11 cellular contexts compared by ENCODE assay signal in genomic region chr6:13422601-13423247, GRCh38.
DNase-seq lines count a peak whose midpoint lies in the region; ATAC-seq, FAIRE-seq and TF ChIP-seq lines count a peak whose summit lies in the region.
"Had no signal": no experiment of that assay in that cellular context is flagged by ENCODE, and none has a peak within 500 bp of the region (broad histone marks: within the 10 kb centered on the region; RNA-seq: fewer than 3 reads in every experiment).

No MANE protein-coding gene starts in this region.

- dilution Hi-C loops in mammary epithelial cell (cut with HindIII; ENCODE audit: low sequenced_read_pairs): no loop called here

- no peak for TF ChIP-seq CTCF in mammary epithelial cell (conservative IDR thresholded peaks at IDR 0.05 in 1 of 2, IDR thresholded peaks at IDR 0.05 in 1 of 2; ENCODE audit: extremely low read depth in 1 of 2, insufficient read depth in 1 of 2, low read depth in 1 of 2, low read length in 2 of 2)

- H2AFZ ChIP-seq in mammary epithelial cell (ENCODE audit: low read depth, low read length): peak overlapping the region; percentile 85

- 16% methylated on average over 7 of the region's 7 CpGs for WGBS in mammary epithelial cell (ENCODE audit: low coverage, missing lambda C conversion rate)

- FAIRE-seq in GM12892 (lab: Jason Lieb, UNC): peak; percentile 5

- in situ Hi-C loops in mammary epithelial cell (cut with MboI; ENCODE audit: low sequenced_read_pairs in 2 of 2): no loop called here

- no peak overlapping the region for H3K4me3 ChIP-seq in mammary epithelial cell (replicated peaks in 1 of 3; ENCODE audit: insufficient read depth in 1 of 3, low read depth in 2 of 3, low read length in 3 of 3)
- peak overlapping the region; percentile 36 for H3K4me3 ChIP-seq in iPS-18a (ENCODE audit: low read length)

- no peaks in the 10 kb centered on the region for H4K20me1 ChIP-seq in mammary epithelial cell (ENCODE audit: insufficient read depth, low read length)

- H3K27me3 ChIP-seq in mammary epithelial cell (ENCODE audit: insufficient read depth, low read length): no peaks in the 10 kb centered on the region
- no peaks in the 10 kb centered on the region for H3K27me3 ChIP-seq in iPS-18a (ENCODE audit: control insufficient read depth, insufficient read depth, low read length)

- H3K9ac ChIP-seq in mammary epithelial cell (ENCODE audit: insufficient read depth, low read length) (no peak overlapping the region), iPS-18a (ENCODE audit: low read length) (peak overlapping the region; percentile 58)

- no peak for DNase-seq in GM12892 (ENCODE audit: insufficient read length)
- DNase-seq in mammary epithelial cell: peak; percentile 39
- DNase-seq in pulmonary artery endothelial cell (ENCODE audit: low read depth, low spot score): peak; percentile 83
- DNase-seq in RKO (ENCODE audit: low spot score): no peak
- DNase-seq in NCI-H2107 (lab: John Stamatoyannopoulos, UW): no peak
- DNase-seq in NCI-H524 treated with DMSO at 0.1 percent for 48 hours (lab: John Stamatoyannopoulos, UW): no peak
- DNase-seq: activated CD4-positive, alpha-beta T cell treated with anti-CD3 and anti-CD28 coated beads, Interleukin-2, amount 50 U/mL, for 4 hours; NCI-H1105 had no signal

- H3K27ac ChIP-seq in mammary epithelial cell (ENCODE audit: insufficient read depth, low read depth, low read length): no peak overlapping the region
- peak overlapping the region; percentile 96 for H3K27ac ChIP-seq in iPS-18a (ENCODE audit: low read length)
- H3K27ac ChIP-seq: C4-2B had no signal

- intact Hi-C loops in mammary epithelial cell (cut with micrococcal nuclease): no loop called here

- ATAC-seq in HG02973 (IDR thresholded peaks at IDR 0.05; ENCODE audit: unreplicated experiment): no peak

- peaks cover 8% of the 10 kb centered on the region for H3K79me2 ChIP-seq in mammary epithelial cell (ENCODE audit: insufficient read depth, low read length)

- peaks cover 13% of the 10 kb centered on the region for H3K4me1 ChIP-seq in mammary epithelial cell (ENCODE audit: insufficient read depth, low read length)
- peaks cover 42% of the 10 kb centered on the region for H3K4me1 ChIP-seq in iPS-18a (ENCODE audit: control insufficient read depth, low read depth, low read length)

- H3K4me2 ChIP-seq in mammary epithelial cell (ENCODE audit: insufficient read depth, low read depth, low read length): peak overlapping the region; percentile 62

- CTCF ChIA-PET in mammary epithelial cell (lab: Charles Lee; ENCODE audit: low non-redundant PET): no interaction called here

- H3K36me3 ChIP-seq in mammary epithelial cell (ENCODE audit: insufficient read depth, low read length) (no peaks in the 10 kb centered on the region), iPS-18a (ENCODE audit: control insufficient read depth, low read depth, low read length) (no peaks in the 10 kb centered on the region)

- TF ChIP-seq POLR2A in GM12892 (IDR thresholded peaks at IDR 0.05; ENCODE audit: low read depth, low read length): no peak

- no TSS peak for BruUV-seq in mammary epithelial cell (replicated peaks; lab: Mats Ljungman, UMichigan)

- H3K9me3 ChIP-seq in mammary epithelial cell (replicated peaks; ENCODE audit: insufficient read depth, low read length) (no peaks in the 10 kb centered on the region), iPS-18a (ENCODE audit: control insufficient read depth, low read depth, low read length) (no peaks in the 10 kb centered on the region)

Comparison
In these comparisons a context has a peak if more than half of its experiments do, and no peak if none do; other contexts are left out.
1. DNase-seq: peak in mammary epithelial cell (single experiment) and pulmonary artery endothelial cell (single experiment); none in GM12892 (single experiment), RKO (single experiment), NCI-H2107 (single experiment) and NCI-H524 treated with DMSO at 0.1 percent for 48 hours (single experiment).